ENCODE assay signal across 12 cellular contexts in genomic region chr22:20998411-20999336, GRCh38. TPM values are rescaled to one million over a fixed set of nuclear protein-coding genes. Genes with fewer than 3 reads are reported as not detected.
DNase-seq lines count a peak whose midpoint lies in the region; ATAC-seq and TF ChIP-seq lines count a peak whose summit lies in the region.
"Had no signal": no experiment of that assay in that cellular context is flagged by ENCODE, and none has a peak within 500 bp of the region (broad histone marks: within the 10 kb centered on the region; RNA-seq: fewer than 3 reads in every experiment).

No MANE protein-coding gene starts in this region.

- H3K4me3 Mint-ChIP-seq in activated CD4-positive, alpha-beta T cell treated with anti-CD3 and anti-CD28 coated beads for 36 hours = no peak overlapping the region
- H3K4me3 Mint-ChIP-seq in activated T-helper 17 cell treated with anti-CD3 and anti-CD28 coated beads, Interleukin-2, amount 50 U/mL, for 72 hours = no peak overlapping the region
- H3K4me3 Mint-ChIP-seq in nephron = peak overlapping the region; percentile 38 to 70 (median 68)

- peaks cover 14% of the 10 kb centered on the region for H3K4me1 Mint-ChIP-seq in activated CD4-positive, alpha-beta T cell treated with anti-CD3 and anti-CD28 coated beads for 36 hours
- no peaks in the 10 kb centered on the region for H3K4me1 Mint-ChIP-seq in activated T-helper 17 cell treated with anti-CD3 and anti-CD28 coated beads, Interleukin-2, amount 50 U/mL, for 72 hours
- H3K4me1 Mint-ChIP-seq in nephron = peaks cover 26% of the 10 kb centered on the region

- peak overlapping the region; percentile 42 for H3K27ac Mint-ChIP-seq in activated CD4-positive, alpha-beta T cell treated with anti-CD3 and anti-CD28 coated beads for 36 hours
- H3K27ac Mint-ChIP-seq in activated T-helper 17 cell treated with anti-CD3 and anti-CD28 coated beads, Interleukin-2, amount 50 U/mL, for 72 hours = peak overlapping the region; percentile 36
- peak overlapping the region in 1 of 3 experiments; percentile 51 for H3K27ac Mint-ChIP-seq in nephron

- no peak for ATAC-seq in activated CD4-positive, alpha-beta T cell treated with anti-CD3 and anti-CD28 coated beads for 36 hours
- ATAC-seq in activated T-helper 17 cell treated with anti-CD3 and anti-CD28 coated beads, Interleukin-2, amount 50 U/mL, for 72 hours (replicated peaks) = no peak
- ATAC-seq: Panc1 had no signal

- CTCF ChIA-PET in activated CD4-positive, alpha-beta T cell treated with anti-CD3 and anti-CD28 coated beads for 36 hours (lab: Charles Lee) = interaction anchor here (3.1 kb wide), 1 partner anchor 17 kb away, joined by 10 read pairs; the partner anchor contains the start of gene LZTR1

- POLR2A ChIA-PET in activated CD4-positive, alpha-beta T cell treated with anti-CD3 and anti-CD28 coated beads for 36 hours (lab: Charles Lee) = interaction anchor here (1.1 kb wide), 1 partner anchor 17 kb away, joined by 3 read pairs; the partner anchor contains the start of gene LZTR1

- no peak for DNase-seq in activated CD4-positive, alpha-beta T cell treated with anti-CD3 and anti-CD28 coated beads for 36 hours
- no peak for DNase-seq in activated CD4-positive, alpha-beta T cell treated with anti-CD3 and anti-CD28 coated beads, Interleukin-2, amount 50 U/mL, for 4 hours
- DNase-seq in HCEC 1CT (peak; percentile 5), foreskin melanocyte (no peak), NCI-H446 (lab: John Stamatoyannopoulos, UW) (no peak), midbrain (lab: John Stamatoyannopoulos, UW) (no peak)
- DNase-seq: MG63, naive B cell, upper lobe of left lung had no signal

- TF ChIP-seq CTCF in nephron (IDR thresholded peaks at IDR 0.05; ENCODE audit: unreplicated experiment in 3 of 3) = no peak

- H3K9me3 Mint-ChIP-seq in activated CD4-positive, alpha-beta T cell treated with anti-CD3 and anti-CD28 coated beads for 36 hours (ENCODE audit: low read depth) = no peaks in the 10 kb centered on the region
- H3K9me3 Mint-ChIP-seq in activated T-helper 17 cell treated with anti-CD3 and anti-CD28 coated beads, Interleukin-2, amount 50 U/mL, for 72 hours = no peaks in the 10 kb centered on the region
- H3K9me3 Mint-ChIP-seq in nephron = no peaks in the 10 kb centered on the region
- H3K9me3 Mint-ChIP-seq: naive B cell had no signal

- no peaks in the 10 kb centered on the region for H3K27me3 Mint-ChIP-seq in activated CD4-positive, alpha-beta T cell treated with anti-CD3 and anti-CD28 coated beads for 36 hours
- H3K27me3 Mint-ChIP-seq in activated T-helper 17 cell treated with anti-CD3 and anti-CD28 coated beads, Interleukin-2, amount 50 U/mL, for 72 hours = no peaks in the 10 kb centered on the region
- H3K27me3 Mint-ChIP-seq in nephron (ENCODE audit: low read depth) = no peaks in the 10 kb centered on the region
- H3K27me3 Mint-ChIP-seq: naive B cell had no signal

- H3K36me3 Mint-ChIP-seq in activated CD4-positive, alpha-beta T cell treated with anti-CD3 and anti-CD28 coated beads for 36 hours (ENCODE audit: low read depth) = peaks cover 18% of the 10 kb centered on the region
- H3K36me3 Mint-ChIP-seq in activated T-helper 17 cell treated with anti-CD3 and anti-CD28 coated beads, Interleukin-2, amount 50 U/mL, for 72 hours (ENCODE audit: low read depth) = peaks cover 55% of the 10 kb centered on the region
- H3K36me3 Mint-ChIP-seq in nephron (ENCODE audit: low read depth) = peaks cover 9% of the 10 kb centered on the region
- H3K36me3 Mint-ChIP-seq: naive B cell had no signal

- intact Hi-C loops in activated CD4-positive, alpha-beta T cell treated with anti-CD3 and anti-CD28 coated beads for 36 hours (cut with DNase I, micrococcal nuclease) = no loop called here

RNA-seq across cellular contexts. Expression of gene THAP7, which starts 3.2 kb away (rescaled TPM):
- 10 to 100 TPM; 25.1 to 27.2 TPM for total RNA-seq in activated CD4-positive, alpha-beta T cell treated with anti-CD3 and anti-CD28 coated beads for 36 hours
- total RNA-seq in activated T-helper 17 cell treated with anti-CD3 and anti-CD28 coated beads, Interleukin-2, amount 50 U/mL, for 72 hours = 10 to 100 TPM; 19.6 to 27.1 TPM

RNA-seq across cellular contexts. Expression of gene P2RX6, which starts 16.3 kb away (rescaled TPM):
- under 1 TPM; 0.18 to 0.25 TPM for total RNA-seq in activated CD4-positive, alpha-beta T cell treated with anti-CD3 and anti-CD28 coated beads for 36 hours
- under 1 TPM in 1 of 2 donors, not detected in 1; 0.28 TPM for total RNA-seq in activated T-helper 17 cell treated with anti-CD3 and anti-CD28 coated beads, Interleukin-2, amount 50 U/mL, for 72 hours

RNA-seq across cellular contexts. Expression of gene LZTR1, which starts 16.6 kb away (rescaled TPM):
- total RNA-seq in activated CD4-positive, alpha-beta T cell treated with anti-CD3 and anti-CD28 coated beads for 36 hours = 10 to 100 TPM; 31.9 to 40.5 TPM
- total RNA-seq in activated T-helper 17 cell treated with anti-CD3 and anti-CD28 coated beads, Interleukin-2, amount 50 U/mL, for 72 hours = 10 to 100 TPM; 40.0 to 68.7 TPM

RNA-seq across cellular contexts. Expression of gene AIFM3, which starts 31.6 kb away (rescaled TPM):
- total RNA-seq in activated CD4-positive, alpha-beta T cell treated with anti-CD3 and anti-CD28 coated beads for 36 hours = under 1 TPM in 1 of 2 experiments, not detected in 1; 0.21 TPM
- not detected for total RNA-seq in activated T-helper 17 cell treated with anti-CD3 and anti-CD28 coated beads, Interleukin-2, amount 50 U/mL, for 72 hours

RNA-seq across cellular contexts. Expression of gene SLC7A4, which starts 33.7 kb away (rescaled TPM):
- total RNA-seq in activated CD4-positive, alpha-beta T cell treated with anti-CD3 and anti-CD28 coated beads for 36 hours = not detected
- not detected for total RNA-seq in activated T-helper 17 cell treated with anti-CD3 and anti-CD28 coated beads, Interleukin-2, amount 50 U/mL, for 72 hours

Comparison
In these comparisons a context has a peak if more than half of its experiments do, and no peak if none do; other contexts are left out.
1. H3K4me3 Mint-ChIP-seq: peak in nephron (3 of 3); none in activated CD4-positive, alpha-beta T cell treated with anti-CD3 and anti-CD28 coated beads for 36 hours (single experiment) and activated T-helper 17 cell treated with anti-CD3 and anti-CD28 coated beads, Interleukin-2, amount 50 U/mL, for 72 hours (single experiment).